Comparison of ENCODE assay signal across 1 cellular context in genomic region chr7:128831178-128831993, GRCh38.
TF ChIP-seq lines count a peak whose summit lies in the region.

No MANE protein-coding gene starts in this region.

TF ChIP-seq in K562, 482 proteins besides CTCF, POLR2A, EP300 and RAD21 (continued from another document and continues in another):
- TF ChIP-seq TARDBP (IDR thresholded peaks at IDR 0.05) (no peak; the same call in 1 of the 2 replicates), HDGF (IDR thresholded peaks at IDR 0.05) (peak; percentile 20; the same call in 1 of the 2 replicates), GABPB1 (CRISPR knock-in tag; IDR thresholded peaks at IDR 0.05) (no peak; the same call in 1 of the 2 replicates), ZNF12 (CRISPR knock-in tag; IDR thresholded peaks at IDR 0.05) (peak; percentile 22; the same call in 1 of the 2 replicates), SLC30A9 (CRISPR knock-in tag; IDR thresholded peaks at IDR 0.05) (no peak), ZNF277 (CRISPR knock-in tag; IDR thresholded peaks at IDR 0.05; ENCODE audit: borderline replicate concordance) (no peak), ZNF395 (CRISPR knock-in tag; IDR thresholded peaks at IDR 0.05) (no peak), PBX2 (CRISPR knock-in tag; IDR thresholded peaks at IDR 0.05; ENCODE audit: low read depth) (no peak), PBX2 (tag; conservative IDR thresholded peaks at IDR 0.05; ENCODE audit: low read depth) (no peak), ZNF511 (CRISPR knock-in tag; IDR thresholded peaks at IDR 0.05) (peak; percentile 58; the same call in 1 of the 2 replicates), MNT (conservative IDR thresholded peaks at IDR 0.05) (peak; percentile 61 to 80), HIVEP1 (CRISPR knock-in tag; IDR thresholded peaks at IDR 0.05) (peak; percentile 76; the same call in 1 of the 2 replicates), PTTG1 (tag; IDR thresholded peaks at IDR 0.05; ENCODE audit: low read depth) (no peak), TGIF2 (CRISPR knock-in tag; IDR thresholded peaks at IDR 0.05) (peak; percentile 45; the same call in 1 of the 2 replicates), ZNF668 (CRISPR knock-in tag; IDR thresholded peaks at IDR 0.05) (no peak), MCM2 (IDR thresholded peaks at IDR 0.05; ENCODE audit: low read depth) (no peak), NUFIP1 (IDR thresholded peaks at IDR 0.05; ENCODE audit: partially characterized antibody) (no peak), ZNF24 (IDR thresholded peaks at IDR 0.05) (no peak), TCF7 (IDR thresholded peaks at IDR 0.05; ENCODE audit: borderline replicate concordance) (peak; percentile 46; the same call in 1 of the 2 replicates), ETV5 (CRISPR knock-in tag; IDR thresholded peaks at IDR 0.05; ENCODE audit: low read depth) (no peak), ZBTB8A (IDR thresholded peaks at IDR 0.05; ENCODE audit: partially characterized antibody) (no peak), HBP1 (CRISPR knock-in tag; IDR thresholded peaks at IDR 0.05) (no peak), ZNF57 (CRISPR knock-in tag; IDR thresholded peaks at IDR 0.05) (peak; percentile 54; the same call in 1 of the 2 replicates), TRIM28 (IDR thresholded peaks at IDR 0.05) (peak; percentile 14), E2F8 (IDR thresholded peaks at IDR 0.05; ENCODE audit: low read depth, partially characterized antibody) (peak; percentile 24), CHCHD3 (CRISPR knock-in tag; IDR thresholded peaks at IDR 0.05) (no peak), PRDM10 (IDR thresholded peaks at IDR 0.05; ENCODE audit: partially characterized antibody) (peak; percentile 35), IFI16 (CRISPR knock-in tag; IDR thresholded peaks at IDR 0.05) (no peak), CBX1 (IDR thresholded peaks at IDR 0.05; ENCODE audit: low read depth) (peak; percentile 80), TFAM (CRISPR knock-in tag; conservative IDR thresholded peaks at IDR 0.05) (no peak), GATA2 (CRISPR knock-in tag; IDR thresholded peaks at IDR 0.05) (no peak), KHSRP (IDR thresholded peaks at IDR 0.05) (no peak), ZNF398 (CRISPR knock-in tag; IDR thresholded peaks at IDR 0.05) (no peak), ZBTB17 (CRISPR knock-in tag; IDR thresholded peaks at IDR 0.05) (peak; percentile 65; the same call in 1 of the 2 replicates), ZNF311 (CRISPR knock-in tag; IDR thresholded peaks at IDR 0.05) (no peak), PHB (CRISPR knock-in tag; IDR thresholded peaks at IDR 0.05) (peak; percentile 11; the same call in 1 of the 2 replicates), HDAC2 (IDR thresholded peaks at IDR 0.05) (peak; percentile 69), ZNF449 (CRISPR knock-in tag; IDR thresholded peaks at IDR 0.05) (no peak), RNF2 (IDR thresholded peaks at IDR 0.05) (peak; percentile 69), NBN (IDR thresholded peaks at IDR 0.05; ENCODE audit: low read depth) (peak; percentile 84)
